19 cellular contexts compared by ENCODE assay signal in the genomic region with DNA sequence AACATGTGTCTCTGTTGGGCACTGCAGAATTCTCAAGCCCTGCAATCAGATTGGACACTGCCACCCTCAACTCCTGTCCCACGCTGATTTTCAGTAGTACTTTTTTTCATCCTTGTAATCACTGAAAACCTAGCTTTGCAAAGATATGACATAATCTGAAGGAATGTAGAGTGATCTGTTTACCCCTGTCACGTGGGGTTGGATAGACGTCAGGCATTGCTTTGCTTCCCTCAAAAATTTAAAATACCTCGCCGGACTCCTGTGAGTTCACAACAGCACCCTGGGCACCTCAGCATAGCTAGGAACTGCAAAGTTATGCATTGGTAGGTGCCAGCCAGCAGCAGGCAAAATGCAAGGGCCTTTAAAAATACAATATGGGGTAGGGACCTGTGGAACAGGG.
DNase-seq lines count a peak whose midpoint lies in the region; ATAC-seq and TF ChIP-seq lines count a peak whose summit lies in the region.
"Had no signal": no experiment of that assay in that cellular context is flagged by ENCODE, and none has a peak within 500 bp of the region (broad histone marks: within the 10 kb centered on the region; RNA-seq: fewer than 3 reads in every experiment).

No MANE protein-coding gene starts in this region.

- no peaks in the 10 kb centered on the region for H3K27me3 ChIP-seq in aorta (ENCODE audit: control insufficient read depth in 1 of 2, insufficient read depth in 2 of 2, low read length in 1 of 2)
- H3K27me3 ChIP-seq: vagina had no signal

- no peaks in the 10 kb centered on the region for H3K9me3 ChIP-seq in aorta (ENCODE audit: control insufficient read depth, low read length)
- H3K9me3 ChIP-seq: vagina had no signal

- no peak overlapping the region for H3K4me3 ChIP-seq in epithelial cell of esophagus (ENCODE audit: low read length)
- H3K4me3 ChIP-seq in aorta (ENCODE audit: low read length in 2 of 2): no peak overlapping the region
- H3K4me3 ChIP-seq: K562, SK-N-MC, vagina had no signal

- intact Hi-C loops in aorta (cut with DNase I): no loop called here

- ATAC-seq in aorta (ENCODE audit: low FRiP score): no peak
- no peak for ATAC-seq in stimulated activated naive CD8-positive, alpha-beta T cell treated with anti-CD3 and anti-CD28 coated beads, Interleukin-15, Interleukin-2, amounts not matched to agents 100 U/mL and 50 U/mL, for 24 hours
- ATAC-seq: activated CD4-positive, alpha-beta T cell treated with anti-CD3 and anti-CD28 coated beads for 36 hours; K562 had no signal

- TF ChIP-seq CTCF in epithelial cell of esophagus (IDR thresholded peaks at IDR 0.05; ENCODE audit: insufficient read depth, low read depth, low read length, missing control alignments): no peak

- H3K27ac ChIP-seq in aorta (ENCODE audit: low read depth in 1 of 2, low read length in 2 of 2): no peak overlapping the region
- H3K27ac ChIP-seq: SK-N-MC, vagina had no signal

- 28 to 33% methylated on average over 5 of the region's 5 CpGs for WGBS in aorta, 2 donors

- no peaks in the 10 kb centered on the region for H3K4me1 ChIP-seq in aorta (ENCODE audit: control insufficient read depth in 1 of 2, insufficient read depth in 2 of 2, low read length in 2 of 2)
- H3K4me1 ChIP-seq: vagina had no signal

- no peaks in the 10 kb centered on the region for H3K36me3 ChIP-seq in aorta (ENCODE audit: control insufficient read depth in 1 of 2, insufficient read depth in 2 of 2, low read length in 1 of 2)
- H3K36me3 ChIP-seq: vagina had no signal

- DNase-seq in AG20443 (ENCODE audit: low spot score) (peak; percentile 34), SK-MEL-5 (ENCODE audit: low read depth, low spot score) (peak; percentile 16), epithelial cell of esophagus (ENCODE audit: low read depth) (peak; percentile 49), non-pigmented ciliary epithelial cell (ENCODE audit: low read depth) (peak; percentile 77), aorta (no peak), ACHN (no peak), NCI-H748 (lab: John Stamatoyannopoulos, UW; ENCODE audit: unreplicated experiment) (no peak)
- DNase-seq in stimulated activated naive CD8-positive, alpha-beta T cell treated with anti-CD3 and anti-CD28 coated beads, Interleukin-15, Interleukin-2, amounts not matched to agents 100 U/mL and 50 U/mL, for 24 hours: no peak
- DNase-seq: activated CD4-positive, alpha-beta T cell treated with anti-CD3 and anti-CD28 coated beads for 36 hours; activated effector memory CD4-positive, alpha-beta T cell treated with anti-CD3 and anti-CD28 coated beads, Interleukin-2, amount 50 U/mL, for 16 hours; amniotic stem cell; cortex of kidney; hippocampal formation; NCI-H2081; NCI-H524 treated with DMSO at 0.1 percent for 48 hours; retina had no signal

- in situ Hi-C loops in SK-MEL-5 (cut with HindIII; ENCODE audit: low pct_unique_long_range_greater_than_20kb, low sequenced_read_pairs) (no loop called here), ACHN (cut with HindIII; ENCODE audit: low pct_ligation_motif_present, low pct_unique_long_range_greater_than_20kb, low sequenced_read_pairs) (no loop called here)

Comparison
In these comparisons a context has a peak if more than half of its experiments do, and no peak if none do; other contexts are left out.
1. DNase-seq: peak in AG20443 (single experiment), SK-MEL-5 (single experiment), epithelial cell of esophagus (single experiment) and non-pigmented ciliary epithelial cell (single experiment); none in aorta (0 of 2), ACHN (single experiment), NCI-H748 (single experiment) and stimulated activated naive CD8-positive, alpha-beta T cell treated with anti-CD3 and anti-CD28 coated beads, Interleukin-15, Interleukin-2, amounts not matched to agents 100 U/mL and 50 U/mL, for 24 hours (single experiment).